ENCODE assay signal across 10 cellular contexts in the genomic region with DNA sequence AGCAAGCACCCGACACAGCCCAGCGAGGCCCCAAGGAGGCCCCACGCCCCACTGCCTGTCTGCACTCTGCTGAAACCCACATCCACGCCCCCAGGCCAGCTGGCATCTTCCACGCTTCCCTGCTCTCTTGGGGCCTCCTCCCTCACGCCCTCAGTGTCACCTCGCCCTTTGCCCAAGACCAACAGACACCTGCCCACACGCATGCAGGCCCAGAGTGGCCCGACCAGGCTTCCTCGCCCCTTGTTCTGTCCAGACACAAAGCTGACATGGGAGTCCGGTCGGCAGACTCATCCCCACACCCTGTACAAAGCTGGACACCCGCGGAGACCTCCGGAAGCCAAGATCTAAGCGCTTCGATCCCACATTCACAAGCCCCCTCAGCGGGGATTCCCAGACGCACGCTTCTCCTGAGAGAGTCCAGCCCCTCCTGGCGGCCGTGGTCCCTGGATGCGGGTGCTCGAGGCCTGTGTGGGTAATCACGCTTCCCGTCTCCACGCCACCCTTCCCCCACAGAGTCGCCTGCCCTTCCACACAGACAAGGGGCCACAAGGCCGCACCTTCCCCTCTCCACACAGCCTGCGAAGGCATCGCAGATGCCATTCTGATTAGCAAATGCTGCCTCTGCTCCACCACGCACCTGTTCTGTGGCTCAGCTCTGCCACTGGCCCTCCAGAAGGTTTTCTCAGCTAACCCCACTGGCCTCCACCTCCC.
DNase-seq lines count a peak whose midpoint lies in the region; ATAC-seq and TF ChIP-seq lines count a peak whose summit lies in the region.
"Had no signal": no experiment of that assay in that cellular context is flagged by ENCODE, and none has a peak within 500 bp of the region (broad histone marks: within the 10 kb centered on the region; RNA-seq: fewer than 3 reads in every experiment).

No MANE protein-coding gene starts in this region.

- H3K4me3 ChIP-seq in GM12875 (ENCODE audit: low read depth, low read length) (peak overlapping the region; percentile 50), Loucy (ENCODE audit: low read length, poor library complexity, severe bottlenecking) (peak overlapping the region; percentile 2), mesendoderm (ENCODE audit: low read length) (no peak overlapping the region)
- H3K4me3 ChIP-seq: SK-N-MC had no signal

- TF ChIP-seq CTCF in GM12875 (IDR thresholded peaks at IDR 0.05; ENCODE audit: borderline replicate concordance, insufficient read depth, low read depth, low read length) (no peak), Loucy (conservative IDR thresholded peaks at IDR 0.05; ENCODE audit: low read length) (no peak)

- H4K20me1 ChIP-seq in Loucy (ENCODE audit: insufficient read depth, low read length, poor library complexity, severe bottlenecking), result peaks cover 4% of the 10 kb centered on the region

- H3K9me2 ChIP-seq in Loucy (replicated peaks; ENCODE audit: low read depth, low read length), result no peaks in the 10 kb centered on the region

- H3K4me3 Mint-ChIP-seq in activated CD4-positive, alpha-beta T cell treated with anti-CD3 and anti-CD28 coated beads, Interleukin-2, amount 10 ng/mL, durations not matched to agents 24 days and 14 days, result no peak overlapping the region
- H3K4me3 Mint-ChIP-seq in activated naive CD8-positive, alpha-beta T cell treated with anti-CD3 and anti-CD28 coated beads for 36 hours, result no peak overlapping the region
- H3K4me3 Mint-ChIP-seq: dendritic cell treated with granulocyte-macrophage colony-stimulating factor and Interleukin-4, amounts not matched to agents 40 ng/mL and 50 ng/mL, for 4 days had no signal

- H3K27ac Mint-ChIP-seq in activated CD4-positive, alpha-beta T cell treated with anti-CD3 and anti-CD28 coated beads, Interleukin-2, amount 10 ng/mL, durations not matched to agents 24 days and 14 days, result no peak overlapping the region
- no peak overlapping the region for H3K27ac Mint-ChIP-seq in activated naive CD8-positive, alpha-beta T cell treated with anti-CD3 and anti-CD28 coated beads for 36 hours
- H3K27ac Mint-ChIP-seq: dendritic cell treated with granulocyte-macrophage colony-stimulating factor and Interleukin-4, amounts not matched to agents 40 ng/mL and 50 ng/mL, for 4 days had no signal

- no peaks in the 10 kb centered on the region for H3K9me3 Mint-ChIP-seq in activated CD4-positive, alpha-beta T cell treated with anti-CD3 and anti-CD28 coated beads, Interleukin-2, amount 10 ng/mL, durations not matched to agents 24 days and 14 days
- no peaks in the 10 kb centered on the region for H3K9me3 Mint-ChIP-seq in activated naive CD8-positive, alpha-beta T cell treated with anti-CD3 and anti-CD28 coated beads for 36 hours
- H3K9me3 Mint-ChIP-seq: dendritic cell treated with granulocyte-macrophage colony-stimulating factor and Interleukin-4, amounts not matched to agents 40 ng/mL and 50 ng/mL, for 4 days had no signal

- intact Hi-C loops in activated CD4-positive, alpha-beta T cell treated with anti-CD3 and anti-CD28 coated beads, Interleukin-2, amount 10 ng/mL, durations not matched to agents 24 days and 14 days (cut with micrococcal nuclease), result no loop called here

- H3K4ac ChIP-seq in mesendoderm (ENCODE audit: low read depth, low read length), result no peak overlapping the region

- H3K36me3 ChIP-seq in Loucy (ENCODE audit: insufficient read depth, low read length), result no peaks in the 10 kb centered on the region; the same call in 1 of the 2 replicates
- H3K36me3 ChIP-seq in mesendoderm (ENCODE audit: control insufficient read depth, insufficient read depth, low read length), result no peaks in the 10 kb centered on the region

- H2BK5ac ChIP-seq in mesendoderm (ENCODE audit: low read length), result no peak overlapping the region

- H3K23ac ChIP-seq in mesendoderm (ENCODE audit: low read length), result no peak overlapping the region

- no peak overlapping the region for H4K5ac ChIP-seq in mesendoderm (ENCODE audit: low read length)

- H3K27me3 ChIP-seq in Loucy (ENCODE audit: insufficient read depth, low read length, poor library complexity, severe bottlenecking) (no peaks in the 10 kb centered on the region), mesendoderm (ENCODE audit: insufficient read depth, low read length, poor library complexity) (no peaks in the 10 kb centered on the region)

- WGBS in mesendoderm (ENCODE audit: extremely low coverage, insufficient coverage, low lambda C conversion rate), result no CpG with 5 or more reads among the region's 32 CpGs

- H3K27me3 Mint-ChIP-seq in activated CD4-positive, alpha-beta T cell treated with anti-CD3 and anti-CD28 coated beads, Interleukin-2, amount 10 ng/mL, durations not matched to agents 24 days and 14 days, result peaks cover 3% of the 10 kb centered on the region
- H3K27me3 Mint-ChIP-seq in activated naive CD8-positive, alpha-beta T cell treated with anti-CD3 and anti-CD28 coated beads for 36 hours, result no peaks in the 10 kb centered on the region
- H3K27me3 Mint-ChIP-seq: dendritic cell treated with granulocyte-macrophage colony-stimulating factor and Interleukin-4, amounts not matched to agents 40 ng/mL and 50 ng/mL, for 4 days had no signal

- H3K4me2 ChIP-seq in Loucy (ENCODE audit: low read depth, low read length, poor library complexity, severe bottlenecking) (peak overlapping the region; percentile 35), mesendoderm (ENCODE audit: low read length) (no peak overlapping the region)

- DNase-seq in mesendoderm (peak; percentile 21), UCSD-AML1 (lab: John Stamatoyannopoulos, UW; ENCODE audit: unreplicated experiment) (no peak)
- DNase-seq in activated CD4-positive, alpha-beta T cell treated with anti-CD3 and anti-CD28 coated beads, Interleukin-2, amount 10 ng/mL, durations not matched to agents 24 days and 14 days, result no peak
- DNase-seq in activated naive CD8-positive, alpha-beta T cell treated with anti-CD3 and anti-CD28 coated beads for 36 hours, result no peak

- peak; percentile 77 for ATAC-seq in GM21619 (IDR thresholded peaks at IDR 0.05; ENCODE audit: unreplicated experiment)
- ATAC-seq in HG03520 (IDR thresholded peaks at IDR 0.05; ENCODE audit: unreplicated experiment), result no peak

- no peak overlapping the region for H3K27ac ChIP-seq in mesendoderm (ENCODE audit: low read depth, low read length)
- H3K27ac ChIP-seq: SK-N-MC had no signal

- peaks cover 4% of the 10 kb centered on the region for H3K79me1 ChIP-seq in mesendoderm (ENCODE audit: low read length)

- H2BK120ac ChIP-seq in mesendoderm (ENCODE audit: low read depth, low read length), result no peak overlapping the region

- H2AFZ ChIP-seq in Loucy (ENCODE audit: low read length), result no peak overlapping the region

- no peak overlapping the region for H3K18ac ChIP-seq in mesendoderm (ENCODE audit: low read length)

- peak overlapping the region; percentile 5 for H3K56ac ChIP-seq in mesendoderm (ENCODE audit: low read length)

- H2AK5ac ChIP-seq in mesendoderm (ENCODE audit: low read length), result no peak overlapping the region

- peaks cover 34% of the 10 kb centered on the region for H3K4me1 ChIP-seq in Loucy (ENCODE audit: insufficient read depth, low read length, poor library complexity, severe bottlenecking)
- H3K4me1 ChIP-seq in mesendoderm (ENCODE audit: control insufficient read depth, low read depth, low read length), result no peaks in the 10 kb centered on the region

- H3K9ac ChIP-seq in Loucy (ENCODE audit: low read depth, low read length, poor library complexity, severe bottlenecking) (peak overlapping the region; percentile 21), mesendoderm (ENCODE audit: low read length) (no peak overlapping the region)

- no peak overlapping the region for H4K8ac ChIP-seq in mesendoderm (ENCODE audit: low read depth, low read length)

- no peaks in the 10 kb centered on the region for H3K36me3 Mint-ChIP-seq in activated CD4-positive, alpha-beta T cell treated with anti-CD3 and anti-CD28 coated beads, Interleukin-2, amount 10 ng/mL, durations not matched to agents 24 days and 14 days (ENCODE audit: low read depth)
- peaks cover 4% of the 10 kb centered on the region for H3K36me3 Mint-ChIP-seq in activated naive CD8-positive, alpha-beta T cell treated with anti-CD3 and anti-CD28 coated beads for 36 hours

- peaks cover 4% of the 10 kb centered on the region for H3K4me1 Mint-ChIP-seq in activated CD4-positive, alpha-beta T cell treated with anti-CD3 and anti-CD28 coated beads, Interleukin-2, amount 10 ng/mL, durations not matched to agents 24 days and 14 days
- peaks cover 12% of the 10 kb centered on the region for H3K4me1 Mint-ChIP-seq in activated naive CD8-positive, alpha-beta T cell treated with anti-CD3 and anti-CD28 coated beads for 36 hours

- no peaks in the 10 kb centered on the region for H3K9me3 ChIP-seq in Loucy (ENCODE audit: insufficient read depth, low read depth, low read length)

- H3F3A ChIP-seq in Loucy (ENCODE audit: low read depth), result no peaks in the 10 kb centered on the region

- H3K79me2 ChIP-seq in Loucy (ENCODE audit: insufficient read depth, low read length) (peaks cover 54% of the 10 kb centered on the region; the same call in 1 of the 2 replicates), mesendoderm (ENCODE audit: control insufficient read depth, insufficient read depth, low read length) (peaks cover 2% of the 10 kb centered on the region)

- H2BK15ac ChIP-seq in mesendoderm (replicated peaks; ENCODE audit: low read depth), result no peak overlapping the region
